11 cellular contexts compared by ENCODE assay signal in the genomic region with DNA sequence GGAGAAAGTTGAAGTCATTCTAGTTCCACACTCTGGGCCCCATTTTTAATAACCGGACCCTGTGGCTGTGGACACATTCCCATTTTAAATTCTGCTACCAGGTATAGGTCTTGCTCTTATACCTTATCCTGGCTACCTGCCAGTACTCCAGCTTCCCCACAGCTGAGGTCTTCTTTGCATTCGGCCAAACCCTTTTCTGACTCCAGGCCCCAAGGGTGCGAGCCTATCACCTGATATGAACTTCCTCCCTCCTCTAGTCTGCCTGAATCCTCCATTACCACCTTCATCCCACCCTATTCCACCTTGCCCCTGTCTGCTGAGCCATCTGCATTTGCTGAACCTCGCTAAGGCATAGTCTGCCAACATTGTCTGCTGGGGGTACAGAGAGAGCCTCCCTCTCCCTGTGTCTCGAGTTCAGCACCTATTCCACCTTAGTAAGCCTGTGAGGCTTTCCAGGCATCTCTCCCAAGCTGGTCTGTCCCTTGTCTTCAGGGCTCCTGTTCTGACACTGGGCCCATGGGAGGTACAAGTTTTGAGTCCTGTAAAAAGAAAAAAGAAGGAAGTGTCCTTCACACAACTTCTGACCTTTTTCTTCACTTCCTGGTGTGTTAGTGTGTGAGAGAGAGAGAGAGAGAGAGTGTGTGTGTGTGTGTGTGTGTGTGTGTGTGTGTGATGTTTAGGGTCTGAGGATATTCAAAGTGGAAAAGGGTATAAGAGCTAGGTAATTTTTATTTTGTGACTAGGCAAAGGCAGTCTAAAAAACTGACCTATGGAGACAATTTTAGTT. TPM values are rescaled to one million over a fixed set of nuclear protein-coding genes. Genes with fewer than 3 reads are reported as not detected.
DNase-seq lines count a peak whose midpoint lies in the region; ATAC-seq, FAIRE-seq and TF ChIP-seq lines count a peak whose summit lies in the region.
"Had no signal": no experiment of that assay in that cellular context is flagged by ENCODE, and none has a peak within 500 bp of the region (broad histone marks: within the 10 kb centered on the region; RNA-seq: fewer than 3 reads in every experiment).

No MANE protein-coding gene starts in this region.

- WGBS in GM12878 (ENCODE audit: insufficient coverage, insufficient replicate concordance, low lambda C conversion rate, missing lambda C conversion rate), result 80% methylated on average over 5 of the region's 5 CpGs

- in situ Hi-C loops in GM12878 (cut with MboI), result no loop called here

- no peaks in the 10 kb centered on the region for H3K36me3 Mint-ChIP-seq in naive B cell

- peak; percentile 35 for FAIRE-seq in GM12878 (lab: Jason Lieb, UNC)
- FAIRE-seq: RCC 7860 had no signal

- RAD21 ChIA-PET in GM12878 (lab: Charles Lee; ENCODE audit: unreplicated experiment), result interaction anchor here (0.5 to 3.7 kb wide), 3 partner anchors 15 to 372 kb away, joined by 3 to 21 read pairs (median 18); no protein-coding TSS in a partner anchor

- H3K27ac Mint-ChIP-seq in naive B cell, result peak overlapping the region; percentile 19 to 92 (median 67)

- H3K9ac ChIP-seq in BLaER1 treated with 17β-estradiol and CSF1 and Interleukin-3, amounts not matched to agents 10 nM and 100 nM, result no peak overlapping the region
- H3K9ac ChIP-seq in GM12878 (ENCODE audit: control insufficient read depth, insufficient read depth, low read length), result no peak overlapping the region

- H3K27me3 Mint-ChIP-seq in naive B cell, result no peaks in the 10 kb centered on the region

- no peak for TF ChIP-seq CTCF in GM12878 (IDR thresholded peaks at IDR 0.05 in 2 of 3, conservative IDR thresholded peaks at IDR 0.05 in 1 of 3; ENCODE audit: control insufficient read depth in 2 of 3, extremely low read depth in 1 of 3, insufficient read depth in 1 of 3, low read depth in 3 of 3, low read length in 3 of 3)

- no peak overlapping the region for H2AFZ ChIP-seq in GM12878 (ENCODE audit: control insufficient read depth, low read depth, low read length)

- no peak for TF ChIP-seq EP300 in GM12878 (IDR thresholded peaks at IDR 0.05; ENCODE audit: borderline replicate concordance in 1 of 2, control insufficient read depth in 1 of 2, low read depth in 2 of 2, low read length in 2 of 2)

- intact Hi-C loops in GM12878 (cut with micrococcal nuclease; ENCODE audit: unreplicated experiment), result no loop called here

- H3K4me3 ChIP-seq in BLaER1 treated with 17β-estradiol and CSF1 and Interleukin-3, amounts not matched to agents 10 nM and 100 nM, result no peak overlapping the region
- 0 out of 2 replicates have a peak overlapping the region, but pooled peaks have one; percentile 21 for H3K4me3 ChIP-seq in GM12878

- peak overlapping the region in 6 of 8 donors; percentile 10 to 82 (median 71) for H3K4me3 Mint-ChIP-seq in naive B cell

- H3K36me3 ChIP-seq in BLaER1 treated with 17β-estradiol and CSF1 and Interleukin-3, amounts not matched to agents 10 nM and 100 nM, result no peaks in the 10 kb centered on the region
- H3K36me3 ChIP-seq in GM12878 (ENCODE audit: control insufficient read depth in 2 of 2, insufficient read depth in 2 of 2, low read length in 1 of 2), result no peaks in the 10 kb centered on the region; a peak in 1 of 4 replicates

- BruUV-seq in GM12878 (replicated peaks; lab: Mats Ljungman, UMichigan), result no TSS peak

- H3K79me2 ChIP-seq in GM12878 (ENCODE audit: control insufficient read depth, insufficient read depth, low read length), result peaks cover 60% of the 10 kb centered on the region

- no peaks in the 10 kb centered on the region for H3K9me3 Mint-ChIP-seq in naive B cell

- peak overlapping the region in 6 of 11 experiments; percentile 34 to 62 (median 44); a peak in 9 of 22 replicates for H3K27ac ChIP-seq in BLaER1 treated with 17β-estradiol and CSF1 and Interleukin-3, amounts not matched to agents 10 nM and 100 nM
- H3K27ac ChIP-seq in GM12878 (ENCODE audit: control insufficient read depth, insufficient read depth), result peak overlapping the region; percentile 63

- H3K27me3 ChIP-seq in BLaER1 treated with 17β-estradiol and CSF1 and Interleukin-3, amounts not matched to agents 10 nM and 100 nM, result no peaks in the 10 kb centered on the region
- no peaks in the 10 kb centered on the region for H3K27me3 ChIP-seq in GM12878 (replicated peaks in 1 of 2; ENCODE audit: control insufficient read depth in 2 of 2, insufficient read depth in 2 of 2, low read length in 1 of 2)

- H3K9me3 ChIP-seq in BLaER1 treated with 17β-estradiol and CSF1 and Interleukin-3, amounts not matched to agents 10 nM and 100 nM (replicated peaks in 1 of 11), result no peaks in the 10 kb centered on the region; a peak in 1 of 22 replicates
- H3K9me3 ChIP-seq in GM12878 (replicated peaks; ENCODE audit: control insufficient read depth, insufficient read depth, low read length), result no peaks in the 10 kb centered on the region; the same call in 1 of the 3 replicates

- SMC1A ChIA-PET in GM12878 (lab: Charles Lee; ENCODE audit: uncharacterized antibody, unreplicated experiment), result interaction anchor here (0.8 to 4.6 kb wide), 12 partner anchors 14 to 59 kb away, joined by 3 to 27 read pairs (median 10); partner anchors contain the start of gene PDE8A

- H3K4me1 Mint-ChIP-seq in naive B cell, result peaks cover 55 to 65% (median 60%) of the 10 kb centered on the region in 3 donors

- TF ChIP-seq RAD21 in GM12878 (IDR thresholded peaks at IDR 0.05; ENCODE audit: insufficient read depth, low read depth, low read length), result no peak

- CTCF ChIA-PET in GM12878 (lab: Yijun Ruan, JAX), result interaction anchor here (0.5 to 1.9 kb wide), 6 partner anchors 9 to 421 kb away, joined by 3 to 6 read pairs (median 4); no protein-coding TSS in a partner anchor

- peak; percentile 42 to 57 for DNase-seq in Kasumi-1 (lab: John Stamatoyannopoulos, UW)
- no peak for DNase-seq in GM12878 (ENCODE audit: low read depth, low spot score)
- no peak for DNase-seq in naive B cell
- no peak for DNase-seq in central memory CD4-positive, alpha-beta T cell
- DNase-seq in 8988T, result no peak
- DNase-seq in NCI-H446 treated with DMSO at 0.1 percent for 48 hours (lab: John Stamatoyannopoulos, UW), result no peak
- DNase-seq: NCI-H1436 treated with DMSO at 0.1 percent for 48 hours; stimulated activated CD4-positive, alpha-beta T cell treated with anti-CD3 and anti-CD28 coated beads, Interleukin-2, amount 100 ng/mL, for 48 hours had no signal

- no peak for TF ChIP-seq POLR2A in GM12878 (IDR thresholded peaks at IDR 0.05; ENCODE audit: low read depth, low read length)

- peaks cover 0 to 60% (median 8%) of the 10 kb centered on the region in 11 experiments; a peak in 11 of 22 replicates for H4K20me1 ChIP-seq in BLaER1 treated with 17β-estradiol and CSF1 and Interleukin-3, amounts not matched to agents 10 nM and 100 nM
- no peaks in the 10 kb centered on the region for H4K20me1 ChIP-seq in GM12878 (ENCODE audit: control insufficient read depth, insufficient read depth)

- peaks cover 53 to 73% (median 61%) of the 10 kb centered on the region in 10 experiments for H3K4me1 ChIP-seq in BLaER1 treated with 17β-estradiol and CSF1 and Interleukin-3, amounts not matched to agents 10 nM and 100 nM
- peaks cover 41% of the 10 kb centered on the region for H3K4me1 ChIP-seq in GM12878 (ENCODE audit: control insufficient read depth, insufficient read depth, low read length)

- POLR2A ChIA-PET in GM12878 (lab: Charles Lee), result interaction anchor here (1.3 to 6.1 kb wide), 4 partner anchors 12 to 21 kb away, joined by 3 to 39 read pairs (median 23); no protein-coding TSS in a partner anchor

- ATAC-seq in GM12878, result peak; percentile 6; the same call in 2 of the 3 replicates
- ATAC-seq in naive B cell (ENCODE audit: low read depth in 2 of 2), result no peak
- ATAC-seq in HG02970 (IDR thresholded peaks at IDR 0.05; ENCODE audit: low FRiP score, unreplicated experiment), result no peak

- peak overlapping the region; percentile 45 to 90 (median 67) for H3K4me2 ChIP-seq in BLaER1 treated with 17β-estradiol and CSF1 and Interleukin-3, amounts not matched to agents 10 nM and 100 nM
- H3K4me2 ChIP-seq in GM12878 (ENCODE audit: control insufficient read depth, insufficient read depth), result peak overlapping the region; percentile 52

TF ChIP-seq in GM12878, 131 proteins besides CTCF, POLR2A, EP300 and RAD21:
- peak; percentile 49; the same call in 1 of the 2 replicates for TF ChIP-seq SPI1 (IDR thresholded peaks at IDR 0.05; ENCODE audit: borderline replicate concordance, insufficient read depth, low read depth, low read length)
- TF ChIP-seq IKZF2 (IDR thresholded peaks at IDR 0.05), result peak; percentile 17 to 38; a peak in 2 of 4 replicates
- TF ChIP-seq CREM (IDR thresholded peaks at IDR 0.05; ENCODE audit: low read depth), result 0 out of 2 replicates have a peak, but pooled peaks have one; percentile 7
- no peak for TF ChIP-seq RUNX3 (IDR thresholded peaks at IDR 0.05; ENCODE audit: low read length)
- 0 out of 4 replicates have a peak, but pooled peaks of 1 of the 2 experiments have one; percentile 30 for TF ChIP-seq ETV6 (conservative IDR thresholded peaks at IDR 0.05 in 1 of 2, IDR thresholded peaks at IDR 0.05 in 1 of 2; ENCODE audit: borderline replicate concordance in 1 of 2, low read depth in 1 of 2)
- peak; percentile 62; the same call in 1 of the 2 replicates for TF ChIP-seq NBN (IDR thresholded peaks at IDR 0.05)
- no peak for TF ChIP-seq ZNF622 (IDR thresholded peaks at IDR 0.05)
- no peak for TF ChIP-seq ZBED1 (IDR thresholded peaks at IDR 0.05; ENCODE audit: borderline replicate concordance)

RNA-seq across cellular contexts. Expression of gene PDE8A, which starts 27.0 kb away (rescaled TPM):
- total RNA-seq in GM12878 (2013; cell fraction: nucleolus; rRNA removed), result 284 and 339 TPM in 2 replicates
- total RNA-seq in GM12878 (2014; rRNA removed) (26.2 and 37.3 TPM in 2 replicates), GM12878 (2014; rRNA removed; fragmentation: Illumina TruSeq; extraction: Trizol) (28.3 and 29.1 TPM in 2 replicates), GM12878 (2021) (26.8 and 28.4 TPM in 2 replicates)
- 21.8 TPM for polyA plus RNA-seq in GM12878 (2011; ENCODE audit: low read depth)
- polyA plus RNA-seq in GM12878 (2011; rRNA removed) (69.2 and 83.5 TPM in 2 replicates), GM12878 (2014; fragmentation: Illumina TruSeq; extraction: Trizol) (33.9 and 51.0 TPM in 2 replicates), GM12878 (2014; fragmentation: Nextera tagmentation; extraction: Ambion mirVana) (1 to 10 TPM; 6.7 to 9.9 TPM), GM12878 (2014; rRNA removed) (31.1 and 39.9 TPM in 2 replicates), GM12878 (2016; fragmentation: Nextera tagmentation; extraction: Ambion mirVana) (10 to 100 TPM; 12.0 to 14.8 TPM), naive B cell (ENCODE audit: low read depth in 6 of 6) (1 to 10 TPM; 3.1 to 6.5 (median 4.0) TPM)
- polyA plus RNA-seq in GM12878 (2011; cell fraction: cytosol; rRNA removed), result 30.3 and 31.9 TPM in 2 replicates
- 137 and 139 TPM in 2 replicates for polyA plus RNA-seq in GM12878 (2011; cell fraction: nucleus; rRNA removed)
- polyA plus RNA-seq in GM12878 (2012), result 21.2 and 25.2 TPM in 2 replicates
- polyA minus RNA-seq in GM12878 (2011; rRNA and poly(A)+ RNA removed), result 55.1 and 82.7 TPM in 2 replicates
- 17.4 and 24.4 TPM in 2 replicates for polyA minus RNA-seq in GM12878 (2011; cell fraction: cytosol; rRNA and poly(A)+ RNA removed)
- 46.2 and 60.8 TPM in 2 replicates for polyA minus RNA-seq in GM12878 (2011; cell fraction: nucleus; rRNA and poly(A)+ RNA removed)

Comparison
In these comparisons a context has a peak if more than half of its experiments do, and no peak if none do; other contexts are left out.
1. DNase-seq: peak in Kasumi-1 (2 of 2); none in GM12878 (single experiment), naive B cell (single experiment), central memory CD4-positive, alpha-beta T cell (single experiment), 8988T (single experiment) and NCI-H446 treated with DMSO at 0.1 percent for 48 hours (single experiment).